In genomic region chr1:220826729-220827128, GRCh38 we compare ENCODE assay signal across 18 cellular contexts. TPM values are rescaled to one million over a fixed set of nuclear protein-coding genes. Genes with fewer than 3 reads are reported as not detected.
"Had no signal": no experiment of that assay in that cellular context is flagged by ENCODE, and none has a peak within 500 bp of the region (broad histone marks: within the 10 kb centered on the region; RNA-seq: fewer than 3 reads in every experiment).

No MANE protein-coding gene starts in this region.

- DNase-seq: KBM-7, MG63, NCI-H1092, NCI-H1105 treated with DMSO at 0.1 percent for 48 hours, NCI-H1417 treated with DMSO at 0.1 percent for 48 hours, NCI-H146, NCI-H1694 treated with DMSO at 0.1 percent for 48 hours, NCI-H1930, NCI-H2081, NCI-H2107, NCI-H2227 treated with DMSO at 0.1 percent for 48 hours, NCI-H524, NCI-H526 treated with DMSO at 0.1 percent for 48 hours, RPMI8226, SIG-M5, SW 1271 had no signal

- H3K9me3 ChIP-seq: MG63, SJSA1 had no signal

- H3K4me3 ChIP-seq: MG63, SJSA1, SK-N-MC had no signal

- H3K27me3 ChIP-seq: MG63, SJSA1 had no signal

- H3K27ac ChIP-seq: SK-N-MC had no signal

- H3K36me3 ChIP-seq: MG63, SJSA1 had no signal

RNA-seq across cellular contexts. Expression of gene MTARC1, which starts 40.0 kb away (rescaled TPM):
- total RNA-seq: SJSA1 had no signal
